ENCODE assay signal across 22 cellular contexts in the genomic region with DNA sequence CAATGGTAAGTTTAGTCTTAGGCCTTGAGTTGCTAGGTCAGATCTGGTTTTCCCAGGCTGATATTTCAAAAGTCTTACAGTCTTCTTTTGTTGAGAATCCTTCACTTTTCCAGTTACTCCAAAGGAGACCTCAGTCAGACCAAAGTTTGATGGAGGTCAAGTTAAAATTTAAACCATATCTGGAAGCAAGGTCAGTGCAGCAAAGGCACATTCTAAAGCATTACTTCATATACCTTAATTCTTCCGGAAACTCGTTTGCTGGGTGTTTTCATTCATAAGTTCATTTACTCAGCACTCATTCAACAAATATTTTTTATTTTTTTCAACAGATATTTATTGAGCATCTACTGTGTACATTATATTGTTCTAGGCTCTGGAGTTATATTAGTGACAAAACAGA.
"Had no signal": no experiment of that assay in that cellular context is flagged by ENCODE, and none has a peak within 500 bp of the region (broad histone marks: within the 10 kb centered on the region; RNA-seq: fewer than 3 reads in every experiment).

No MANE protein-coding gene starts in this region.

- FAIRE-seq: endothelial cell of umbilical vein, frontal cortex had no signal

- H3K27me3 ChIP-seq: colonic mucosa, dorsolateral prefrontal cortex, esophagus muscularis mucosa, foreskin keratinocyte, gastroesophageal sphincter, heart left ventricle, hepatocyte had no signal

- ATAC-seq: foreskin keratinocyte; gastroesophageal sphincter; heart left ventricle; left cardiac atrium; lower lobe of right lung; mucosa of descending colon; naive thymus-derived CD8-positive, alpha-beta T cell had no signal

- H3K4me1 ChIP-seq: colonic mucosa, esophagus muscularis mucosa, foreskin keratinocyte, gastroesophageal sphincter, heart left ventricle, left ventricle myocardium inferior, lower lobe of right lung had no signal

- DNase-seq: colonic mucosa; dermis blood vessel endothelial cell; dorsolateral prefrontal cortex; effector CD4-positive, alpha-beta T cell; effector memory CD4-positive, alpha-beta T cell; heart left ventricle; hypothalamus; immature natural killer cell; islet precursor cell; left cardiac atrium; left ventricle myocardium inferior; lower lobe of right lung; mesenchymal stem cell; mucosa of descending colon; naive B cell; naive thymus-derived CD8-positive, alpha-beta T cell had no signal

- H3K36me3 ChIP-seq: colonic mucosa, esophagus muscularis mucosa, gastroesophageal sphincter, heart left ventricle, left ventricle myocardium inferior, lower lobe of right lung had no signal

- H3K9me3 ChIP-seq: colonic mucosa, esophagus muscularis mucosa, gastroesophageal sphincter, heart left ventricle, left ventricle myocardium inferior, lower lobe of right lung, mucosa of descending colon had no signal

- H3K27ac ChIP-seq: colonic mucosa, dorsolateral prefrontal cortex, esophagus muscularis mucosa, foreskin keratinocyte, gastroesophageal sphincter, heart left ventricle, hepatocyte, left ventricle myocardium inferior, lower lobe of right lung had no signal

- H3K4me3 ChIP-seq: colonic mucosa, dorsolateral prefrontal cortex, esophagus muscularis mucosa, gastroesophageal sphincter, heart left ventricle, hepatocyte, left ventricle myocardium inferior, lower lobe of right lung, mucosa of descending colon had no signal
